Comparison of ENCODE assay signal across 21 cellular contexts in genomic region chr22:33389927-33390326, GRCh38.
DNase-seq lines count a peak whose midpoint lies in the region; ATAC-seq and TF ChIP-seq lines count a peak whose summit lies in the region.
"Had no signal": no experiment of that assay in that cellular context is flagged by ENCODE, and none has a peak within 500 bp of the region (broad histone marks: within the 10 kb centered on the region; RNA-seq: fewer than 3 reads in every experiment).

No MANE protein-coding gene starts in this region.

- no peak for ATAC-seq in HG02623 (IDR thresholded peaks at IDR 0.05; ENCODE audit: unreplicated experiment)
- ATAC-seq: lower lobe of right lung, right lobe of liver had no signal

- no peaks in the 10 kb centered on the region for H3K36me3 ChIP-seq in adipocyte (ENCODE audit: control insufficient read depth, insufficient read depth, low read length, severe bottlenecking)
- H3K36me3 ChIP-seq: adrenal gland, lower lobe of right lung, right lobe of liver, vagina had no signal

- no peaks in the 10 kb centered on the region for H3K27me3 ChIP-seq in adipocyte (replicated peaks; ENCODE audit: control insufficient read depth, insufficient read depth, low read length)
- H3K27me3 ChIP-seq: adrenal gland, right lobe of liver, testis, vagina had no signal

- no peak overlapping the region for H3K4me3 ChIP-seq in adipocyte (ENCODE audit: low read length)
- H3K4me3 ChIP-seq in foreskin fibroblast (ENCODE audit: low read depth in 1 of 2, low read length in 2 of 2): no peak overlapping the region
- H3K4me3 ChIP-seq: adrenal gland, lower lobe of right lung, right lobe of liver, testis, vagina had no signal

- DNase-seq in Daoy (ENCODE audit: low read depth): peak; percentile 37
- DNase-seq in NCI-H1694 treated with DMSO at 0.1 percent for 48 hours (lab: John Stamatoyannopoulos, UW): peak; percentile 5
- peak; percentile 20 for DNase-seq in adipocyte (ENCODE audit: low read depth)
- DNase-seq in kidney tubule cell (ENCODE audit: low spot score): peak; percentile 31
- DNase-seq in foreskin fibroblast: no peak
- DNase-seq in activated CD4-positive, alpha-beta T cell treated with anti-CD3 and anti-CD28 coated beads for 48 hours: no peak
- DNase-seq: activated CD4-positive, alpha-beta T cell treated with anti-CD3 and anti-CD28 coated beads for 4 hours; activated naive CD4-positive, alpha-beta T cell; activated T-cell treated with anti-CD3 and anti-CD28 coated beads, Interleukin-2, amount 50 U/mL, for 24 hours; adrenal gland; CD4-positive, alpha-beta T cell; lower lobe of right lung; NCI-H2029; NCI-H526; right lobe of liver; stimulated activated naive CD4-positive, alpha-beta T cell treated with Interleukin-2 at 50 U/mL for 16 hours; testis had no signal

- no peaks in the 10 kb centered on the region for H3K4me1 ChIP-seq in adipocyte (ENCODE audit: control insufficient read depth, insufficient read depth, low read length)
- H3K4me1 ChIP-seq: adrenal gland, lower lobe of right lung, parathyroid adenoma, testis, vagina had no signal

- no peak overlapping the region for H3K9ac ChIP-seq in adipocyte (ENCODE audit: low read length)
- H3K9ac ChIP-seq: KMS-11, parathyroid adenoma had no signal

- TF ChIP-seq CTCF in foreskin fibroblast (IDR thresholded peaks at IDR 0.05; ENCODE audit: low read depth, low read length): no peak

- no peaks in the 10 kb centered on the region for H3K9me3 ChIP-seq in adipocyte (ENCODE audit: control insufficient read depth, low read length)
- H3K9me3 ChIP-seq: adrenal gland, lower lobe of right lung, right lobe of liver, testis, vagina had no signal

Comparison
In these comparisons a context has a peak if more than half of its experiments do, and no peak if none do; other contexts are left out.
1. DNase-seq: peak in Daoy (single experiment), NCI-H1694 treated with DMSO at 0.1 percent for 48 hours (single experiment), adipocyte (single experiment) and kidney tubule cell (single experiment); none in foreskin fibroblast (0 of 2) and activated CD4-positive, alpha-beta T cell treated with anti-CD3 and anti-CD28 coated beads for 48 hours (single experiment).